In genomic region chr5:96926275-96926674, GRCh38 we compare ENCODE assay signal across 1 cellular context.
TF ChIP-seq lines count a peak whose summit lies in the region.

No MANE protein-coding gene starts in this region.

TF ChIP-seq in GM12878, 131 proteins besides CTCF, POLR2A, EP300 and RAD21:
- TF ChIP-seq PAX5 (IDR thresholded peaks at IDR 0.05; ENCODE audit: borderline replicate concordance, low read depth, low read length) (no peak), CEBPB (IDR thresholded peaks at IDR 0.05; ENCODE audit: borderline replicate concordance in 1 of 2, low read depth in 2 of 2, low read length in 2 of 2) (no peak), YY1 (IDR thresholded peaks at IDR 0.05; ENCODE audit: low read depth, low read length) (no peak), PBX3 (IDR thresholded peaks at IDR 0.05; ENCODE audit: insufficient replicate concordance, low read depth, low read length) (no peak), EED (IDR thresholded peaks at IDR 0.05; ENCODE audit: low read depth) (no peak), ZBTB11 (CRISPR knock-in tag; IDR thresholded peaks at IDR 0.05) (no peak), SRF (IDR thresholded peaks at IDR 0.05; ENCODE audit: low read depth in 2 of 2, low read length in 2 of 2) (no peak), SIN3A (IDR thresholded peaks at IDR 0.05; ENCODE audit: low read depth, low read length) (no peak), CBFB (IDR thresholded peaks at IDR 0.05; ENCODE audit: low read depth) (no peak), WRNIP1 (IDR thresholded peaks at IDR 0.05; ENCODE audit: borderline replicate concordance, low read depth, low read length) (no peak), NRF1 (conservative IDR thresholded peaks at IDR 0.05; ENCODE audit: low read depth, low read length) (no peak), ESRRA (IDR thresholded peaks at IDR 0.05; ENCODE audit: low read length) (no peak), FOXM1 (IDR thresholded peaks at IDR 0.05; ENCODE audit: low read depth, low read length) (no peak), STAT1 (conservative IDR thresholded peaks at IDR 0.05) (no peak), HSF1 (IDR thresholded peaks at IDR 0.05; ENCODE audit: low read depth, low read length) (no peak), ATF3 (IDR thresholded peaks at IDR 0.05; ENCODE audit: borderline replicate concordance, extremely low read depth, low read depth, low read length) (no peak)
